ENCODE assay signal across 26 cellular contexts in genomic region chr15:73156431-73157191, GRCh38.
DNase-seq lines count a peak whose midpoint lies in the region; ATAC-seq and TF ChIP-seq lines count a peak whose summit lies in the region.
"Had no signal": no experiment of that assay in that cellular context is flagged by ENCODE, and none has a peak within 500 bp of the region (broad histone marks: within the 10 kb centered on the region; RNA-seq: fewer than 3 reads in every experiment).

No MANE protein-coding gene starts in this region.

- H3K27me3 ChIP-seq in GM23338 (ENCODE audit: insufficient read depth) = no peaks in the 10 kb centered on the region
- no peaks in the 10 kb centered on the region for H3K27me3 ChIP-seq in lower lobe of right lung (ENCODE audit: low read depth)
- no peaks in the 10 kb centered on the region for H3K27me3 ChIP-seq in tibial nerve
- H3K27me3 ChIP-seq: adrenal gland, vagina had no signal

- H3K4me1 ChIP-seq in GM23338 (ENCODE audit: insufficient read depth) = no peaks in the 10 kb centered on the region
- no peaks in the 10 kb centered on the region for H3K4me1 ChIP-seq in OCI-LY7 (ENCODE audit: insufficient read depth, low read length, poor library complexity, severe bottlenecking)
- H3K4me1 ChIP-seq in lower lobe of right lung = no peaks in the 10 kb centered on the region
- H3K4me1 ChIP-seq in tibial nerve = no peaks in the 10 kb centered on the region
- H3K4me1 ChIP-seq: adrenal gland, vagina had no signal

- H3K4me1 Mint-ChIP-seq in GM23338 = no peaks in the 10 kb centered on the region
- peaks cover 2% of the 10 kb centered on the region for H3K4me1 Mint-ChIP-seq in activated T-cell treated with anti-CD3 and anti-CD28 coated beads, Interleukin-2, amount 50 U/mL, for 4 hours (ENCODE audit: low read depth)
- H3K4me1 Mint-ChIP-seq: CD14-positive monocyte; naive B cell; stimulated activated memory B cell treated with anti-CD40 and anti-IgM and Interleukin-4, amounts not matched to agents 10 μg/mL and 1 μg/mL and 100 μg/mL, for 72 hours had no signal

- peaks cover 10% of the 10 kb centered on the region; the same call in 1 of the 2 replicates for H3K79me2 ChIP-seq in GM23338 (replicated peaks; ENCODE audit: insufficient read depth)
- no peaks in the 10 kb centered on the region for H3K79me2 ChIP-seq in OCI-LY7 (ENCODE audit: insufficient read depth, low read depth, low read length)

- no peak overlapping the region for H2AFZ ChIP-seq in GM23338
- H2AFZ ChIP-seq in OCI-LY7 (ENCODE audit: low read length) = no peak overlapping the region
- H2AFZ ChIP-seq: PC-9 had no signal

- peaks cover 10% of the 10 kb centered on the region; the same call in 2 of the 3 replicates for H3K9me3 Mint-ChIP-seq in GM23338
- H3K9me3 Mint-ChIP-seq in activated T-cell treated with anti-CD3 and anti-CD28 coated beads, Interleukin-2, amount 50 U/mL, for 4 hours = peaks cover 19% of the 10 kb centered on the region

- CTCF ChIA-PET in OCI-LY7 (lab: Charles Lee; ENCODE audit: unreplicated experiment) = no interaction called here

- no peaks in the 10 kb centered on the region for H3K27me3 Mint-ChIP-seq in GM23338 (ENCODE audit: insufficient read depth, low read depth, poor library complexity)
- no peaks in the 10 kb centered on the region for H3K27me3 Mint-ChIP-seq in activated T-cell treated with anti-CD3 and anti-CD28 coated beads, Interleukin-2, amount 50 U/mL, for 4 hours (ENCODE audit: low read depth)
- H3K27me3 Mint-ChIP-seq: stimulated activated memory B cell treated with anti-CD40 and anti-IgM and Interleukin-4, amounts not matched to agents 10 μg/mL and 1 μg/mL and 100 μg/mL, for 72 hours had no signal

- H3K9me3 ChIP-seq in OCI-LY7 (ENCODE audit: low read length) (peaks cover 9% of the 10 kb centered on the region; the same call in 1 of the 2 replicates), lower lobe of right lung (peaks cover 26% of the 10 kb centered on the region), tibial nerve (peaks cover 3 to 36% (median 8%) of the 10 kb centered on the region in 4 donors)

- H3K27ac ChIP-seq in C4-2B = no peak overlapping the region
- H3K27ac ChIP-seq in GM23338 (ENCODE audit: low read depth) = no peak overlapping the region
- H3K27ac ChIP-seq in OCI-LY7 (ENCODE audit: low read depth, low read length, poor library complexity, severe bottlenecking) = no peak overlapping the region
- no peak overlapping the region for H3K27ac ChIP-seq in lower lobe of right lung
- H3K27ac ChIP-seq in tibial nerve = no peak overlapping the region
- H3K27ac ChIP-seq: adrenal gland, PC-9, vagina had no signal

- intact Hi-C loops in OCI-LY7 (cut with micrococcal nuclease; ENCODE audit: unreplicated experiment) = no loop called here
- intact Hi-C loops in lower lobe of right lung (cut with DNase I) = no loop called here

- no peak overlapping the region for H3K4me2 ChIP-seq in GM23338
- no peak overlapping the region for H3K4me2 ChIP-seq in OCI-LY7 (ENCODE audit: low read length)
- H3K4me2 ChIP-seq: PC-9 had no signal

- ATAC-seq in GM23338 (no peak), lower lobe of right lung (no peak)
- no peak for ATAC-seq in activated T-cell treated with anti-CD3 and anti-CD28 coated beads, Interleukin-2, amount 50 U/mL, for 4 hours
- ATAC-seq: left lobe of liver; stimulated activated memory B cell treated with anti-CD40 and anti-IgM and Interleukin-4, amounts not matched to agents 10 μg/mL and 1 μg/mL and 100 μg/mL, for 72 hours had no signal

- H3K4me3 ChIP-seq in GM23338 (no peak overlapping the region), OCI-LY7 (ENCODE audit: low read depth, low read length, poor library complexity, severe bottlenecking) (no peak overlapping the region), lower lobe of right lung (no peak overlapping the region), tibial nerve (no peak overlapping the region)
- H3K4me3 ChIP-seq: adrenal gland, PC-9, vagina had no signal

- H3K9me2 ChIP-seq in GM23338 (ENCODE audit: insufficient read depth) = no peaks in the 10 kb centered on the region
- no peaks in the 10 kb centered on the region for H3K9me2 ChIP-seq in OCI-LY7 (ENCODE audit: insufficient read depth, low read length)

- peak; percentile 31 for TF ChIP-seq CTCF in C4-2B (conservative IDR thresholded peaks at IDR 0.05)
- peak; percentile 36 to 51; a peak in 3 of 4 replicates for TF ChIP-seq CTCF in GM23338 (conservative IDR thresholded peaks at IDR 0.05; ENCODE audit: low read depth in 2 of 2)
- TF ChIP-seq CTCF in OCI-LY7 (conservative IDR thresholded peaks at IDR 0.05; ENCODE audit: low read length) = peak; percentile 59
- TF ChIP-seq CTCF in lower lobe of right lung (IDR thresholded peaks at IDR 0.05) = no peak
- TF ChIP-seq CTCF in tibial nerve (IDR thresholded peaks at IDR 0.05) = no peak

- POLR2A ChIA-PET in OCI-LY7 (lab: Charles Lee) = no interaction called here

- H3K36me3 Mint-ChIP-seq in GM23338 (ENCODE audit: low read depth) = peaks cover 25% of the 10 kb centered on the region
- peaks cover 21% of the 10 kb centered on the region for H3K36me3 Mint-ChIP-seq in activated T-cell treated with anti-CD3 and anti-CD28 coated beads, Interleukin-2, amount 50 U/mL, for 4 hours (ENCODE audit: insufficient read depth)
- H3K36me3 Mint-ChIP-seq: CD14-positive monocyte had no signal

- no TSS peak for BruUV-seq in OCI-LY7 (replicated peaks; lab: Mats Ljungman, UMichigan)

- H3F3A ChIP-seq in GM23338 (replicated peaks; ENCODE audit: low read depth) = no peaks in the 10 kb centered on the region

- WGBS in tibial nerve, 2 donors = 92 to 100% methylated on average over 3 of the region's 3 CpGs

- TF ChIP-seq EP300 in tibial nerve (IDR thresholded peaks at IDR 0.05) = no peak

- H3K4me3 Mint-ChIP-seq in GM23338 = no peak overlapping the region
- H3K4me3 Mint-ChIP-seq in activated T-cell treated with anti-CD3 and anti-CD28 coated beads, Interleukin-2, amount 50 U/mL, for 4 hours = no peak overlapping the region
- H3K4me3 Mint-ChIP-seq: CD14-positive monocyte; naive B cell; stimulated activated memory B cell treated with anti-CD40 and anti-IgM and Interleukin-4, amounts not matched to agents 10 μg/mL and 1 μg/mL and 100 μg/mL, for 72 hours had no signal

- H3K27ac Mint-ChIP-seq in GM23338 = no peak overlapping the region
- H3K27ac Mint-ChIP-seq: CD14-positive monocyte; stimulated activated memory B cell treated with anti-CD40 and anti-IgM and Interleukin-4, amounts not matched to agents 10 μg/mL and 1 μg/mL and 100 μg/mL, for 72 hours had no signal

- no peak for TF ChIP-seq POLR2A in tibial nerve (IDR thresholded peaks at IDR 0.05)

- peaks cover 3% of the 10 kb centered on the region; the same call in 1 of the 2 replicates for H4K20me1 ChIP-seq in GM23338 (replicated peaks; ENCODE audit: insufficient read depth)
- H4K20me1 ChIP-seq in OCI-LY7 (ENCODE audit: insufficient read depth, low read length) = no peaks in the 10 kb centered on the region

- H3K36me3 ChIP-seq in GM23338 (ENCODE audit: insufficient read depth) = no peaks in the 10 kb centered on the region
- H3K36me3 ChIP-seq in OCI-LY7 (ENCODE audit: insufficient read depth, low read length) = no peaks in the 10 kb centered on the region
- H3K36me3 ChIP-seq in lower lobe of right lung = no peaks in the 10 kb centered on the region
- H3K36me3 ChIP-seq in tibial nerve = peaks cover 0 to 34% (median 0%) of the 10 kb centered on the region in 3 donors
- H3K36me3 ChIP-seq: adrenal gland, vagina had no signal

- DNase-seq in GM23338 (ENCODE audit: low spot score) (no peak), OCI-LY7 (ENCODE audit: low spot score) (no peak), lower lobe of right lung (peak; percentile 25), tibial nerve (ENCODE audit: low spot score in 2 of 2) (no peak), NCI-H748 treated with DMSO at 0.1 percent for 48 hours (lab: John Stamatoyannopoulos, UW) (no peak)
- DNase-seq in effector CD4-positive, alpha-beta T cell = no peak
- DNase-seq in activated T-cell treated with anti-CD3 and anti-CD28 coated beads, Interleukin-2, amount 50 U/mL, for 4 hours = no peak
- DNase-seq: activated CD4-positive, alpha-beta T cell treated with anti-CD3 and anti-CD28 coated beads for 1 hour; activated gamma-delta T cell treated with Interleukin-2 at 50 U/mL for 16 hours; adrenal gland; effector memory CD4-positive, alpha-beta T cell; foreskin fibroblast; H7; Kasumi-1; naive B cell; NCI-H1436 treated with DMSO at 0.1 percent for 48 hours; NCI-H2107; NCI-H446 treated with DMSO at 0.1 percent for 48 hours; nucleus accumbens; PC-9; Right ventricle myocardium superior had no signal

TF ChIP-seq in GM23338, 12 proteins besides CTCF, POLR2A, EP300 and RAD21 (continues in another document):
- TF ChIP-seq ZNF114 (CRISPR knock-in tag; IDR thresholded peaks at IDR 0.05) (no peak), NANOG (IDR thresholded peaks at IDR 0.05; ENCODE audit: borderline replicate concordance) (no peak), STAT1 (IDR thresholded peaks at IDR 0.05; ENCODE audit: unreplicated experiment) (no peak), ZNF331 (CRISPR knock-in tag; IDR thresholded peaks at IDR 0.05; ENCODE audit: low read depth) (no peak)
- TF ChIP-seq, protein P1, sequence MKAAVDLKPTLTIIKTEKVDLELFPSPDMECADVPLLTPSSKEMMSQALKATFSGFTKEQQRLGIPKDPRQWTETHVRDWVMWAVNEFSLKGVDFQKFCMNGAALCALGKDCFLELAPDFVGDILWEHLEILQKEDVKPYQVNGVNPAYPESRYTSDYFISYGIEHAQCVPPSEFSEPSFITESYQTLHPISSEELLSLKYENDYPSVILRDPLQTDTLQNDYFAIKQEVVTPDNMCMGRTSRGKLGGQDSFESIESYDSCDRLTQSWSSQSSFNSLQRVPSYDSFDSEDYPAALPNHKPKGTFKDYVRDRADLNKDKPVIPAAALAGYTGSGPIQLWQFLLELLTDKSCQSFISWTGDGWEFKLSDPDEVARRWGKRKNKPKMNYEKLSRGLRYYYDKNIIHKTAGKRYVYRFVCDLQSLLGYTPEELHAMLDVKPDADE (IDR thresholded peaks at IDR 0.05) = no peak

Comparison
In these comparisons a context has a peak if more than half of its experiments do, and no peak if none do; other contexts are left out.
1. CTCF ChIP-seq: peak in C4-2B (single experiment), GM23338 (2 of 2) and OCI-LY7 (single experiment); none in lower lobe of right lung (single experiment) and tibial nerve (0 of 5).